ENCODE assay signal across 1 cellular context in genomic region chr19:52962394-52963228, GRCh38.
TF ChIP-seq lines count a peak whose summit lies in the region.

Gene ZNF816, minus strand, starts transcription at chr19:52962881. Its CDS starts 6,792 bp downstream, at chr19:52956089.

TF ChIP-seq in K562, 482 proteins besides CTCF, POLR2A, EP300 and RAD21 (continued from another document and continues in another):
- TF ChIP-seq ZBTB43 (CRISPR knock-in tag; IDR thresholded peaks at IDR 0.05) (no peak), PRMT5 (CRISPR knock-in tag; IDR thresholded peaks at IDR 0.05) (no peak), E2F8 (IDR thresholded peaks at IDR 0.05; ENCODE audit: low read depth, partially characterized antibody) (no peak), MYC (IDR thresholded peaks at IDR 0.05; ENCODE audit: low read depth, low read length) (peak; percentile 73; the same call in 1 of the 2 replicates), MYC (CRISPR knock-in tag; IDR thresholded peaks at IDR 0.05; ENCODE audit: borderline replicate concordance, low read depth) (no peak), NFIC (IDR thresholded peaks at IDR 0.05) (peak; percentile 86), JUNB (CRISPR knock-in tag; conservative IDR thresholded peaks at IDR 0.05) (no peak), ZNF586 (CRISPR knock-in tag; conservative IDR thresholded peaks at IDR 0.05) (no peak), PYGO2 (tag; IDR thresholded peaks at IDR 0.05) (no peak), ZNF175 (CRISPR knock-in tag; IDR thresholded peaks at IDR 0.05; ENCODE audit: low read depth) (no peak), NR1H2 (CRISPR knock-in tag; IDR thresholded peaks at IDR 0.05) (no peak), GABPB1 (CRISPR knock-in tag; IDR thresholded peaks at IDR 0.05) (no peak), NCOA1 (IDR thresholded peaks at IDR 0.05; ENCODE audit: low read depth) (no peak), EP400 (IDR thresholded peaks at IDR 0.05) (peak; percentile 78), JUND (IDR thresholded peaks at IDR 0.05; ENCODE audit: borderline replicate concordance, low read depth, low read length) (peak; percentile 43; the same call in 1 of the 2 replicates), JUND (tag; IDR thresholded peaks at IDR 0.05; ENCODE audit: borderline replicate concordance, low read depth, low read length) (no peak), ZNF217 (CRISPR knock-in tag; IDR thresholded peaks at IDR 0.05) (no peak), SMC3 (conservative IDR thresholded peaks at IDR 0.05; ENCODE audit: insufficient read depth, low read depth, low read length) (no peak), ZNF212 (CRISPR knock-in tag; IDR thresholded peaks at IDR 0.05) (no peak), TSC22D4 (tag; IDR thresholded peaks at IDR 0.05) (no peak), HDAC2 (IDR thresholded peaks at IDR 0.05) (0 out of 2 replicates have a peak, but pooled peaks have one; percentile 53), BCLAF1 (IDR thresholded peaks at IDR 0.05; ENCODE audit: borderline replicate concordance in 1 of 2, control insufficient read depth in 1 of 2, low read depth in 2 of 2, low read length in 1 of 2) (no peak), HDAC1 (IDR thresholded peaks at IDR 0.05) (peak in 1 of 2 experiments; percentile 75; a peak in 2 of 4 replicates), ZNF165 (CRISPR knock-in tag; IDR thresholded peaks at IDR 0.05; ENCODE audit: borderline replicate concordance) (no peak), IRF2 (CRISPR knock-in tag; IDR thresholded peaks at IDR 0.05) (no peak), DMBX1 (CRISPR knock-in tag; IDR thresholded peaks at IDR 0.05; ENCODE audit: borderline replicate concordance) (peak; percentile 24; the same call in 1 of the 2 replicates), ZBTB17 (CRISPR knock-in tag; IDR thresholded peaks at IDR 0.05) (no peak), FOXM1 (IDR thresholded peaks at IDR 0.05; ENCODE audit: low read depth) (no peak), FOXM1 (CRISPR knock-in tag; IDR thresholded peaks at IDR 0.05; ENCODE audit: low read depth) (no peak), ZNF778 (CRISPR knock-in tag; IDR thresholded peaks at IDR 0.05) (no peak), ZNF263 (CRISPR knock-in tag; IDR thresholded peaks at IDR 0.05; ENCODE audit: borderline replicate concordance) (no peak), MECOM (CRISPR knock-in tag; IDR thresholded peaks at IDR 0.05) (no peak), NCOA6 (IDR thresholded peaks at IDR 0.05) (no peak), NFRKB (IDR thresholded peaks at IDR 0.05; ENCODE audit: low read depth) (no peak), EHMT2 (IDR thresholded peaks at IDR 0.05) (no peak), ZFX (CRISPR knock-in tag; IDR thresholded peaks at IDR 0.05) (peak; percentile 33; the same call in 1 of the 2 replicates), TARDBP (IDR thresholded peaks at IDR 0.05) (no peak), KLF16 (IDR thresholded peaks at IDR 0.05) (no peak), LARP7 (IDR thresholded peaks at IDR 0.05) (no peak), ZNF282 (CRISPR knock-in tag; IDR thresholded peaks at IDR 0.05) (no peak), SAP30 (IDR thresholded peaks at IDR 0.05; ENCODE audit: borderline replicate concordance, insufficient read depth, low read depth, low read length, poor library complexity, severe bottlenecking) (peak; percentile 89), PATZ1 (CRISPR knock-in tag; IDR thresholded peaks at IDR 0.05; ENCODE audit: borderline replicate concordance) (no peak), HOMEZ (CRISPR knock-in tag; IDR thresholded peaks at IDR 0.05) (no peak), MTF1 (CRISPR knock-in tag; IDR thresholded peaks at IDR 0.05; ENCODE audit: borderline replicate concordance) (no peak), ATF3 (IDR thresholded peaks at IDR 0.05) (no peak), ATF3 (CRISPR knock-in tag; conservative IDR thresholded peaks at IDR 0.05) (no peak), JUN (IDR thresholded peaks at IDR 0.05; ENCODE audit: borderline replicate concordance, low read depth, low read length) (no peak), JUN (CRISPR knock-in tag; IDR thresholded peaks at IDR 0.05; ENCODE audit: borderline replicate concordance) (no peak), ZNF75A (CRISPR knock-in tag; IDR thresholded peaks at IDR 0.05) (no peak), CREB1 (IDR thresholded peaks at IDR 0.05) (no peak; the same call in 1 of the 2 replicates), CREB1 (CRISPR knock-in tag; IDR thresholded peaks at IDR 0.05) (peak; percentile 47; the same call in 1 of the 2 replicates), ZC3H11A (IDR thresholded peaks at IDR 0.05; ENCODE audit: low read depth, low read length) (no peak), ZNF280B (CRISPR knock-in tag; IDR thresholded peaks at IDR 0.05) (no peak), NFATC3 (IDR thresholded peaks at IDR 0.05) (no peak), ZNF57 (CRISPR knock-in tag; IDR thresholded peaks at IDR 0.05) (no peak), ZBTB1 (CRISPR knock-in tag; IDR thresholded peaks at IDR 0.05; ENCODE audit: borderline replicate concordance, low read depth) (no peak), RBM22 (IDR thresholded peaks at IDR 0.05; ENCODE audit: low read depth, low read length, poor library complexity, severe bottlenecking) (no peak), NRF1 (conservative IDR thresholded peaks at IDR 0.05 in 1 of 2, IDR thresholded peaks at IDR 0.05 in 1 of 2) (peak; percentile 72 to 77), SMAD2 (IDR thresholded peaks at IDR 0.05; ENCODE audit: low read depth, low read length) (no peak), MXD1 (CRISPR knock-in tag; IDR thresholded peaks at IDR 0.05; ENCODE audit: borderline replicate concordance, poor library complexity, severe bottlenecking) (no peak), BRD4 (IDR thresholded peaks at IDR 0.05) (no peak), SRSF1 (IDR thresholded peaks at IDR 0.05; ENCODE audit: low read depth, low read length) (no peak), BDP1 (IDR thresholded peaks at IDR 0.05; ENCODE audit: insufficient read depth, insufficient read length) (no peak), ZNF134 (CRISPR knock-in tag; conservative IDR thresholded peaks at IDR 0.05) (no peak), RFX1 (IDR thresholded peaks at IDR 0.05) (no peak), E2F4 (CRISPR knock-in tag; IDR thresholded peaks at IDR 0.05; ENCODE audit: low read depth) (no peak), FOXA3 (CRISPR knock-in tag; conservative IDR thresholded peaks at IDR 0.05 in 1 of 2, IDR thresholded peaks at IDR 0.05 in 1 of 2) (no peak)
